In genomic region chr5:139705655-139706587, GRCh38 we compare ENCODE assay signal across 22 cellular contexts. TPM values are rescaled to one million over a fixed set of nuclear protein-coding genes. Genes with fewer than 3 reads are reported as not detected.
DNase-seq lines count a peak whose midpoint lies in the region; ATAC-seq and TF ChIP-seq lines count a peak whose summit lies in the region.
"Had no signal": no experiment of that assay in that cellular context is flagged by ENCODE, and none has a peak within 500 bp of the region (broad histone marks: within the 10 kb centered on the region; RNA-seq: fewer than 3 reads in every experiment).

No MANE protein-coding gene starts in this region.

- no peaks in the 10 kb centered on the region for H3K36me3 ChIP-seq in naive thymus-derived CD4-positive, alpha-beta T cell (ENCODE audit: control insufficient read depth in 2 of 3, insufficient read depth in 3 of 3, low read length in 3 of 3)
- no peaks in the 10 kb centered on the region for H3K36me3 ChIP-seq in left ventricle myocardium inferior
- H3K36me3 ChIP-seq: cardiac muscle cell had no signal

- no peak overlapping the region for H3K4me3 Mint-ChIP-seq in activated naive CD8-positive, alpha-beta T cell
- no peak overlapping the region for H3K4me3 Mint-ChIP-seq in activated naive CD8-positive, alpha-beta T cell treated with anti-CD3 and anti-CD28 coated beads for 36 hours
- no peak overlapping the region for H3K4me3 Mint-ChIP-seq in WTC11
- H3K4me3 Mint-ChIP-seq in naive thymus-derived CD4-positive, alpha-beta T cell, result no peak overlapping the region

- no peak overlapping the region for H3K4me3 ChIP-seq in naive thymus-derived CD4-positive, alpha-beta T cell (ENCODE audit: low read length)
- no peak overlapping the region for H3K4me3 ChIP-seq in left ventricle myocardium inferior
- H3K4me3 ChIP-seq: cardiac muscle cell, mucosa of descending colon, testis had no signal

- CTCF ChIA-PET in WTC11 (lab: Charles Lee), result interaction anchor here (0.6 to 1.7 kb wide), 4 partner anchors 69 to 1132 kb away, joined by 3 to 5 read pairs (median 3); no protein-coding TSS in a partner anchor
- CTCF ChIA-PET in naive thymus-derived CD4-positive, alpha-beta T cell (lab: Charles Lee), result no interaction called here

- H3K27ac ChIP-seq in naive thymus-derived CD4-positive, alpha-beta T cell (ENCODE audit: low read depth, low read length), result no peak overlapping the region
- H3K27ac ChIP-seq in left ventricle myocardium inferior (replicated peaks), result no peak overlapping the region
- H3K27ac ChIP-seq: 22Rv1, C4-2B, cardiac muscle cell, parathyroid adenoma, testis had no signal

- H3K36me3 Mint-ChIP-seq in activated naive CD8-positive, alpha-beta T cell, result no peaks in the 10 kb centered on the region
- peaks cover 1% of the 10 kb centered on the region for H3K36me3 Mint-ChIP-seq in activated naive CD8-positive, alpha-beta T cell treated with anti-CD3 and anti-CD28 coated beads for 36 hours
- H3K36me3 Mint-ChIP-seq in WTC11, result no peaks in the 10 kb centered on the region
- peaks cover 0 to 1% (median 0%) of the 10 kb centered on the region in 5 donors for H3K36me3 Mint-ChIP-seq in naive thymus-derived CD4-positive, alpha-beta T cell

- POLR2A ChIA-PET in WTC11 (lab: Charles Lee), result no interaction called here
- POLR2A ChIA-PET in naive thymus-derived CD4-positive, alpha-beta T cell (lab: Charles Lee), result no interaction called here

- no peaks in the 10 kb centered on the region for H3K9me3 ChIP-seq in naive thymus-derived CD4-positive, alpha-beta T cell (ENCODE audit: control insufficient read depth in 2 of 3, low read length in 3 of 3)
- no peaks in the 10 kb centered on the region for H3K9me3 ChIP-seq in left ventricle myocardium inferior (replicated peaks)
- H3K9me3 ChIP-seq: mucosa of descending colon, testis had no signal

- no peak for ATAC-seq in WTC11
- ATAC-seq in naive thymus-derived CD4-positive, alpha-beta T cell, result no peak
- ATAC-seq: left cardiac atrium, mucosa of descending colon had no signal

- intact Hi-C loops in naive thymus-derived CD4-positive, alpha-beta T cell (cut with micrococcal nuclease), result no loop called here
- intact Hi-C loops in left ventricle myocardium inferior (cut with micrococcal nuclease), result no loop called here

- H3K9me3 Mint-ChIP-seq in activated naive CD8-positive, alpha-beta T cell (ENCODE audit: low read depth), result no peaks in the 10 kb centered on the region
- H3K9me3 Mint-ChIP-seq in activated naive CD8-positive, alpha-beta T cell treated with anti-CD3 and anti-CD28 coated beads for 36 hours, result no peaks in the 10 kb centered on the region
- H3K9me3 Mint-ChIP-seq in WTC11, result no peaks in the 10 kb centered on the region
- H3K9me3 Mint-ChIP-seq in naive thymus-derived CD4-positive, alpha-beta T cell, result no peaks in the 10 kb centered on the region

- in situ Hi-C loops in ACHN (cut with HindIII; ENCODE audit: low pct_ligation_motif_present, low pct_unique_long_range_greater_than_20kb, low sequenced_read_pairs), result no loop called here

- H3K27me3 Mint-ChIP-seq in activated naive CD8-positive, alpha-beta T cell, result no peaks in the 10 kb centered on the region
- H3K27me3 Mint-ChIP-seq in activated naive CD8-positive, alpha-beta T cell treated with anti-CD3 and anti-CD28 coated beads for 36 hours, result peaks cover 4% of the 10 kb centered on the region
- peaks cover 12% of the 10 kb centered on the region for H3K27me3 Mint-ChIP-seq in WTC11 (ENCODE audit: low read depth)
- H3K27me3 Mint-ChIP-seq in naive thymus-derived CD4-positive, alpha-beta T cell, result peaks cover 5 to 46% (median 12%) of the 10 kb centered on the region in 5 donors

- TF ChIP-seq CTCF in WTC11 (IDR thresholded peaks at IDR 0.05) (no peak), left ventricle myocardium inferior (IDR thresholded peaks at IDR 0.05; ENCODE audit: borderline replicate concordance) (no peak)

- H3K27me3 ChIP-seq in naive thymus-derived CD4-positive, alpha-beta T cell (ENCODE audit: control insufficient read depth in 2 of 2, insufficient read depth in 2 of 2, low read length in 2 of 2), result no peaks in the 10 kb centered on the region
- no peaks in the 10 kb centered on the region for H3K27me3 ChIP-seq in left ventricle myocardium inferior (ENCODE audit: low read depth)
- H3K27me3 ChIP-seq: cardiac muscle cell, testis had no signal

- H3K27ac Mint-ChIP-seq in activated naive CD8-positive, alpha-beta T cell, result peak overlapping the region; percentile 41
- no peak overlapping the region for H3K27ac Mint-ChIP-seq in activated naive CD8-positive, alpha-beta T cell treated with anti-CD3 and anti-CD28 coated beads for 36 hours
- no peak overlapping the region; the same call in 1 of the 2 replicates for H3K27ac Mint-ChIP-seq in WTC11
- peak overlapping the region in 6 of 9 donors; percentile 28 to 78 (median 45) for H3K27ac Mint-ChIP-seq in naive thymus-derived CD4-positive, alpha-beta T cell

- H3K4me1 ChIP-seq in naive thymus-derived CD4-positive, alpha-beta T cell (ENCODE audit: control insufficient read depth in 2 of 2, insufficient read depth in 2 of 2, low read length in 2 of 2), result peaks cover 6 to 12% of the 10 kb centered on the region in 2 donors
- peaks cover 42% of the 10 kb centered on the region for H3K4me1 ChIP-seq in left ventricle myocardium inferior

- no peak for DNase-seq in activated naive CD8-positive, alpha-beta T cell treated with anti-CD3 and anti-CD28 coated beads for 36 hours
- DNase-seq in WTC11 (ENCODE audit: low spot score) (no peak), left ventricle myocardium inferior (no peak), ACHN (no peak), cerebellar nuclear complex (lab: John Stamatoyannopoulos, UW) (no peak), kidney glomerular epithelial cell (lab: John Stamatoyannopoulos, UW) (no peak)
- DNase-seq in naive thymus-derived CD4-positive, alpha-beta T cell, result no peak
- DNase-seq: activated CD4-positive, CD25-positive, alpha-beta regulatory T cell; activated CD8-positive, alpha-beta memory T cell treated with anti-CD3 and anti-CD28 coated beads for 24 hours; DMS79; left cardiac atrium; mucosa of descending colon; MV-4-11; NCI-H524 treated with DMSO at 0.1 percent for 48 hours; SIG-M5; stimulated activated CD4-positive, alpha-beta T cell treated with anti-CD3 and anti-CD28 coated beads, Interleukin-4, amount 100 ng/mL, for 24 hours; testis had no signal

- peaks cover 46% of the 10 kb centered on the region for H3K4me1 Mint-ChIP-seq in activated naive CD8-positive, alpha-beta T cell (ENCODE audit: low read depth)
- H3K4me1 Mint-ChIP-seq in activated naive CD8-positive, alpha-beta T cell treated with anti-CD3 and anti-CD28 coated beads for 36 hours, result peaks cover 29% of the 10 kb centered on the region
- H3K4me1 Mint-ChIP-seq in WTC11, result peaks cover 49% of the 10 kb centered on the region
- H3K4me1 Mint-ChIP-seq in naive thymus-derived CD4-positive, alpha-beta T cell, result peaks cover 12 to 47% (median 36%) of the 10 kb centered on the region in 7 donors

TF ChIP-seq in WTC11, 78 proteins besides CTCF, POLR2A, EP300 and RAD21:
- TF ChIP-seq ZNF416 (CRISPR knock-in tag; IDR thresholded peaks at IDR 0.05) (no peak), TP53 (CRISPR knock-in tag; IDR thresholded peaks at IDR 0.05) (peak; percentile 47; the same call in 1 of the 2 replicates), ZNF232 (CRISPR knock-in tag; IDR thresholded peaks at IDR 0.05) (no peak), MLX (CRISPR knock-in tag; IDR thresholded peaks at IDR 0.05) (no peak), OVOL2 (CRISPR knock-in tag; IDR thresholded peaks at IDR 0.05; ENCODE audit: borderline replicate concordance) (no peak), ZNF263 (CRISPR knock-in tag; IDR thresholded peaks at IDR 0.05; ENCODE audit: low read depth) (no peak), CREB1 (CRISPR knock-in tag; IDR thresholded peaks at IDR 0.05) (no peak)

RNA-seq across cellular contexts. Expression of gene CXXC5, which starts 57.8 kb away (rescaled TPM):
- total RNA-seq in activated naive CD8-positive, alpha-beta T cell treated with anti-CD3 and anti-CD28 coated beads for 36 hours, result 1 to 10 TPM; 1.3 to 2.0 TPM
- 77.5 to 97.2 TPM (median 78.0 TPM) in 3 replicates for total RNA-seq in WTC11 (2021)
- total RNA-seq in naive thymus-derived CD4-positive, alpha-beta T cell, result 10 to 100 TPM in 1 of 5 experiments, 1 to 10 TPM in 3, under 1 TPM in 1; 0.73 to 21.4 (median 3.5) TPM
- 1 to 10 TPM; 1.7 to 2.2 TPM for polyA plus RNA-seq in naive thymus-derived CD4-positive, alpha-beta T cell
- 56.9 TPM for total RNA-seq in left ventricle myocardium inferior

Comparison
In these comparisons a context has a peak if more than half of its experiments do, and no peak if none do; other contexts are left out.
1. H3K27ac Mint-ChIP-seq: peak in activated naive CD8-positive, alpha-beta T cell (single experiment) and naive thymus-derived CD4-positive, alpha-beta T cell (6 of 9); none in activated naive CD8-positive, alpha-beta T cell treated with anti-CD3 and anti-CD28 coated beads for 36 hours (single experiment) and WTC11 (single experiment).